11 cellular contexts compared by ENCODE assay signal in genomic region chr7:127017196-127017595, GRCh38.
"Had no signal": no experiment of that assay in that cellular context is flagged by ENCODE, and none has a peak within 500 bp of the region (broad histone marks: within the 10 kb centered on the region; RNA-seq: fewer than 3 reads in every experiment).

No MANE protein-coding gene starts in this region.

- H3K9ac ChIP-seq: GM23248 had no signal

- H3K36me3 ChIP-seq: HAP-1 had no signal

- H2AFZ ChIP-seq: GM23248, GM23338 had no signal

- H3K4me1 ChIP-seq: HAP-1 had no signal

- H3K9me3 ChIP-seq: HAP-1 had no signal

- H3K4me3 ChIP-seq: GM23248, GM23338, HAP-1 had no signal

- H3K27ac ChIP-seq: GM23248 had no signal

- FAIRE-seq: H1, H54 had no signal

- DNase-seq: GM23248, GOT3, H7, H9, HCEC 1CT, HFFc6 had no signal

- ATAC-seq: GM23338, HCT116 had no signal

- H3K4me2 ChIP-seq: GM23338 had no signal
